ENCODE assay signal across 12 cellular contexts in genomic region chr7:38411404-38411803, GRCh38.
DNase-seq lines count a peak whose midpoint lies in the region; ATAC-seq and TF ChIP-seq lines count a peak whose summit lies in the region.
"Had no signal": no experiment of that assay in that cellular context is flagged by ENCODE, and none has a peak within 500 bp of the region (broad histone marks: within the 10 kb centered on the region; RNA-seq: fewer than 3 reads in every experiment).

No MANE protein-coding gene starts in this region.

- H3K36me3 Mint-ChIP-seq in endodermal cell (ENCODE audit: low read depth) (no peaks in the 10 kb centered on the region), type B pancreatic cell (no peaks in the 10 kb centered on the region)
- no peaks in the 10 kb centered on the region for H3K36me3 Mint-ChIP-seq in natural killer cell treated with Interleukin-12 subunit alpha and Interleukin-12 subunit beta and Interleukin-15 and Interleukin-18, amount 100 ng/mL, for 72 hours

- H3K4me3 Mint-ChIP-seq in endodermal cell, result no peak overlapping the region
- H3K4me3 Mint-ChIP-seq in type B pancreatic cell, result no peak overlapping the region
- H3K4me3 Mint-ChIP-seq in natural killer cell treated with Interleukin-12 subunit alpha and Interleukin-12 subunit beta and Interleukin-15 and Interleukin-18, amount 100 ng/mL, for 72 hours, result no peak overlapping the region

- ATAC-seq in natural killer cell treated with Interleukin-12 subunit alpha and Interleukin-12 subunit beta and Interleukin-15 and Interleukin-18, amount 100 ng/mL, for 72 hours, result no peak
- ATAC-seq in GM21381 (IDR thresholded peaks at IDR 0.05; ENCODE audit: unreplicated experiment) (no peak), GM19023 (IDR thresholded peaks at IDR 0.05; ENCODE audit: unreplicated experiment) (no peak)
- ATAC-seq: foreskin keratinocyte had no signal

- H3K9me3 Mint-ChIP-seq in endodermal cell (no peaks in the 10 kb centered on the region), type B pancreatic cell (no peaks in the 10 kb centered on the region)
- H3K9me3 Mint-ChIP-seq in natural killer cell treated with Interleukin-12 subunit alpha and Interleukin-12 subunit beta and Interleukin-15 and Interleukin-18, amount 100 ng/mL, for 72 hours, result no peaks in the 10 kb centered on the region

- no peak for TF ChIP-seq POLR2A in NB4 (IDR thresholded peaks at IDR 0.05; ENCODE audit: extremely low read depth, insufficient read length)

- peak; percentile 53 for TF ChIP-seq CTCF in NB4 (IDR thresholded peaks at IDR 0.05; ENCODE audit: low read depth, low read length)
- peak; percentile 73 for TF ChIP-seq CTCF in endodermal cell (conservative IDR thresholded peaks at IDR 0.05)
- peak; percentile 29 for TF ChIP-seq CTCF in type B pancreatic cell (conservative IDR thresholded peaks at IDR 0.05)

- no peak overlapping the region for H3K4me3 ChIP-seq in NB4 (ENCODE audit: low read depth, low read length)
- no peak overlapping the region for H3K4me3 ChIP-seq in endodermal cell (ENCODE audit: low read length)
- H3K4me3 ChIP-seq: SJCRH30 had no signal

- no peak overlapping the region for H3K27ac ChIP-seq in endodermal cell (ENCODE audit: low read depth, low read length)
- H3K27ac ChIP-seq: foreskin keratinocyte, SJCRH30 had no signal

- H3K4me1 ChIP-seq in endodermal cell (ENCODE audit: control insufficient read depth, insufficient read depth, low read length), result peaks cover 6% of the 10 kb centered on the region
- H3K4me1 ChIP-seq: foreskin keratinocyte, SJCRH30 had no signal

- H3K9ac ChIP-seq in endodermal cell (ENCODE audit: extremely low read depth, low read length, poor library complexity, severe bottlenecking), result no peak overlapping the region

- WGBS in endodermal cell (ENCODE audit: insufficient coverage in 1 of 2, insufficient read length in 1 of 2), 2 experiments, result 80 to 86% methylated on average over 1 of the region's 1 CpG

- H3K27me3 ChIP-seq in endodermal cell (ENCODE audit: control insufficient read depth, insufficient read depth, low read length, poor library complexity, severe bottlenecking), result peaks cover 19% of the 10 kb centered on the region
- H3K27me3 ChIP-seq: foreskin keratinocyte, SJCRH30 had no signal

- H3K4me1 Mint-ChIP-seq in endodermal cell (peaks cover 4% of the 10 kb centered on the region), type B pancreatic cell (ENCODE audit: unreplicated experiment) (no peaks in the 10 kb centered on the region)
- H3K4me1 Mint-ChIP-seq in natural killer cell treated with Interleukin-12 subunit alpha and Interleukin-12 subunit beta and Interleukin-15 and Interleukin-18, amount 100 ng/mL, for 72 hours (ENCODE audit: low read depth in 2 of 2), result peaks cover 0 to 4% of the 10 kb centered on the region in 2 donors

- no peaks in the 10 kb centered on the region for H3K36me3 ChIP-seq in endodermal cell (ENCODE audit: control insufficient read depth, insufficient read depth, low read length)
- H3K36me3 ChIP-seq: SJCRH30 had no signal

- H3K9me3 ChIP-seq in endodermal cell (ENCODE audit: control insufficient read depth, low read length), result no peaks in the 10 kb centered on the region
- H3K9me3 ChIP-seq: SJCRH30 had no signal

- H3K27ac Mint-ChIP-seq in endodermal cell (no peak overlapping the region), type B pancreatic cell (no peak overlapping the region)
- no peak overlapping the region for H3K27ac Mint-ChIP-seq in natural killer cell treated with Interleukin-12 subunit alpha and Interleukin-12 subunit beta and Interleukin-15 and Interleukin-18, amount 100 ng/mL, for 72 hours

- H3K27me3 Mint-ChIP-seq in endodermal cell (ENCODE audit: insufficient read depth), result peaks cover 24% of the 10 kb centered on the region
- H3K27me3 Mint-ChIP-seq in type B pancreatic cell, result no peaks in the 10 kb centered on the region
- H3K27me3 Mint-ChIP-seq in natural killer cell treated with Interleukin-12 subunit alpha and Interleukin-12 subunit beta and Interleukin-15 and Interleukin-18, amount 100 ng/mL, for 72 hours, result peaks cover 2 to 3% of the 10 kb centered on the region in 2 donors

- peak; percentile 62 for DNase-seq in activated effector memory CD4-positive, alpha-beta T cell treated with anti-CD3 and anti-CD28 coated beads, Interleukin-2, amount 50 U/mL, for 16 hours
- no peak for DNase-seq in activated effector memory CD4-positive, alpha-beta T cell treated with Interleukin-2 at 50 U/mL for 16 hours
- peak; percentile 64 for DNase-seq in NB4 (ENCODE audit: low read depth)
- DNase-seq in endodermal cell, result peak; percentile 72
- DNase-seq in type B pancreatic cell (ENCODE audit: extremely low spot score, unreplicated experiment), result no peak
- no peak for DNase-seq in natural killer cell treated with Interleukin-12 subunit alpha and Interleukin-12 subunit beta and Interleukin-15 and Interleukin-18, amount 100 ng/mL, for 72 hours (ENCODE audit: low spot score)
- DNase-seq: activated gamma-delta T cell, foreskin keratinocyte, occipital lobe had no signal

Comparison
In these comparisons a context has a peak if more than half of its experiments do, and no peak if none do; other contexts are left out.
1. DNase-seq: peak in activated effector memory CD4-positive, alpha-beta T cell treated with anti-CD3 and anti-CD28 coated beads, Interleukin-2, amount 50 U/mL, for 16 hours (single experiment), NB4 (single experiment) and endodermal cell (single experiment); none in activated effector memory CD4-positive, alpha-beta T cell treated with Interleukin-2 at 50 U/mL for 16 hours (single experiment), type B pancreatic cell (single experiment) and natural killer cell treated with Interleukin-12 subunit alpha and Interleukin-12 subunit beta and Interleukin-15 and Interleukin-18, amount 100 ng/mL, for 72 hours (single experiment).
2. Peak in every context shown above with its lines, with median percentiles within 50 percentile points of each other: CTCF ChIP-seq.